26 cellular contexts compared by ENCODE assay signal in the genomic region with DNA sequence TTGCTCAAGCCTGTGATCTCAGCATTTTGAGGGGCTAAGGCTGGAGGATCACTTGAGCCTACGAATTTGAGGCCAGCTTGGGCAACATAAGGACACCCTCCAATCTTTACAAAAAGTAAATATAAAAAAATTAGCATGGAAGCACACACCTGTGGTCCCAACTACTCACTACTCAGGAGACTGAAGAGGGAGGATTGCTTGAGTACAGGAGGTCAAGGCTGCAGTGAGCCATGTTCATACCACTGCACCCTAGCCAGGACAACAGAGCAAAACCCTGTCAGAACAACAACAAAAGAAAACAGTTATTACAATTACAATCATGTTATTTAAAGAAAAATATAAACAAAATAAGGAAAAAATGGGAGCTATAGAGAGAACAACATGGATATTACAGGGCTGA.
"Had no signal": no experiment of that assay in that cellular context is flagged by ENCODE, and none has a peak within 500 bp of the region (broad histone marks: within the 10 kb centered on the region; RNA-seq: fewer than 3 reads in every experiment).

No MANE protein-coding gene starts in this region.

- DNase-seq: naive B cell; naive thymus-derived CD8-positive, alpha-beta T cell; nephron progenitor cell; nucleus accumbens; pancreas; right cardiac atrium; spleen; stimulated activated CD4-positive, alpha-beta T cell treated with anti-CD3 and anti-CD28 coated beads, Interleukin-12 subunit alpha, Interleukin-12 subunit beta, amount 100 ng/mL, for 4 hours; stimulated activated CD4-positive, alpha-beta T cell treated with anti-CD3 and anti-CD28 coated beads, Interleukin-1b, Interleukin-23, amount 100 ng/mL, for 48 hours; stimulated activated CD4-positive, alpha-beta T cell treated with anti-CD3 and anti-CD28 coated beads, Interleukin-4, amount 100 ng/mL, for 1 hour; stimulated activated naive B cell treated with anti-CD40 and anti-IgM and Interleukin-4, amounts not matched to agents 10 μg/mL and 1 μg/mL and 100 μg/mL, for 72 hours; stimulated activated naive CD4-positive, alpha-beta T cell treated with Interleukin-2 at 50 U/mL for 16 hours; substantia nigra; testis; tibial artery; transverse colon; upper lobe of right lung; uterus had no signal

- H3K27ac ChIP-seq: neutrophil, pancreas, prostate gland, skin epidermis, spleen, suprapubic skin, testis, tibial artery, transverse colon, upper lobe of right lung, uterus had no signal

- H3K4me3 ChIP-seq: pancreas, prostate gland, skin epidermis, smooth muscle cell, spleen, suprapubic skin, testis, tibial artery, transverse colon, upper lobe of right lung, uterus had no signal

- H3K4me1 ChIP-seq: pancreas, prostate gland, suprapubic skin, testis, tibial artery, upper lobe of right lung, uterus had no signal

- H3K36me3 ChIP-seq: neutrophil, pancreas, prostate gland, spleen, suprapubic skin, tibial artery, transverse colon, upper lobe of right lung, uterus had no signal

- ATAC-seq: naive thymus-derived CD8-positive, alpha-beta T cell; natural killer cell treated with Interleukin-12 subunit alpha and Interleukin-12 subunit beta and Interleukin-15 and Interleukin-18, amount 100 ng/mL, for 72 hours; pancreas; right cardiac atrium; sciatic nerve; stimulated activated effector memory CD8-positive, alpha-beta T cell treated with anti-CD3 and anti-CD28 coated beads, Interleukin-12 subunit alpha, Interleukin-12 subunit beta, amount 100 ng/mL, for 72 hours; stimulated activated naive B cell treated with anti-CD40 and anti-IgM and Interleukin-4, amounts not matched to agents 10 μg/mL and 1 μg/mL and 100 μg/mL, for 72 hours; upper lobe of right lung had no signal

- H3K27me3 ChIP-seq: neutrophil, pancreas, spleen, suprapubic skin, testis, tibial artery, transverse colon, upper lobe of right lung, uterus had no signal

- H3K9me3 ChIP-seq: neutrophil, pancreas, prostate gland, suprapubic skin, testis, tibial artery, transverse colon, upper lobe of right lung, uterus had no signal

- H3K4me2 ChIP-seq: smooth muscle cell had no signal
